2 cellular contexts compared by ENCODE assay signal in genomic region chr1:38257374-38257773, GRCh38.
A peak's percentile ranks its signal among the peaks of the same experiment; 100 is the strongest.
TF ChIP-seq lines count a peak whose summit lies in the region.

No MANE protein-coding gene starts in this region.

TF ChIP-seq in K562, 482 proteins besides CTCF, POLR2A, EP300 and RAD21:
- TF ChIP-seq NR1H2 (CRISPR knock-in tag; IDR thresholded peaks at IDR 0.05), result no peak
- peak; percentile 98 for TF ChIP-seq ZFP36 (IDR thresholded peaks at IDR 0.05; ENCODE audit: low read depth, low read length, partially characterized antibody)
- peak; percentile 66 for TF ChIP-seq RBM25 (IDR thresholded peaks at IDR 0.05; ENCODE audit: low read depth, low read length, severe bottlenecking)
- TF ChIP-seq CHD4 (IDR thresholded peaks at IDR 0.05; ENCODE audit: insufficient read depth, insufficient replicate concordance, low read depth, low read length, poor library complexity, severe bottlenecking), result no peak
- no peak for TF ChIP-seq MGA (IDR thresholded peaks at IDR 0.05)
- 0 out of 2 replicates have a peak, but pooled peaks have one; percentile 65 for TF ChIP-seq ZNF436 (CRISPR knock-in tag; IDR thresholded peaks at IDR 0.05)

TF ChIP-seq in H1, 55 proteins besides CTCF, POLR2A, EP300 and RAD21:
- TF ChIP-seq ATF3 (IDR thresholded peaks at IDR 0.05; ENCODE audit: insufficient read depth, low read depth, low read length) (no peak), SUZ12 (IDR thresholded peaks at IDR 0.05; ENCODE audit: low read length) (no peak), TBP (IDR thresholded peaks at IDR 0.05; ENCODE audit: low read depth, low read length) (no peak), RNF2 (IDR thresholded peaks at IDR 0.05; ENCODE audit: borderline replicate concordance, low read depth, low read length, missing control alignments, poor library complexity, severe bottlenecking) (no peak), CBX8 (IDR thresholded peaks at IDR 0.05; ENCODE audit: borderline replicate concordance, low read depth, low read length) (no peak), MAFK (IDR thresholded peaks at IDR 0.05; ENCODE audit: low read depth, low read length) (no peak), FOSL1 (IDR thresholded peaks at IDR 0.05; ENCODE audit: insufficient read depth, low read depth, low read length) (no peak)
